ENCODE assay signal across 1 cellular context in the genomic region with DNA sequence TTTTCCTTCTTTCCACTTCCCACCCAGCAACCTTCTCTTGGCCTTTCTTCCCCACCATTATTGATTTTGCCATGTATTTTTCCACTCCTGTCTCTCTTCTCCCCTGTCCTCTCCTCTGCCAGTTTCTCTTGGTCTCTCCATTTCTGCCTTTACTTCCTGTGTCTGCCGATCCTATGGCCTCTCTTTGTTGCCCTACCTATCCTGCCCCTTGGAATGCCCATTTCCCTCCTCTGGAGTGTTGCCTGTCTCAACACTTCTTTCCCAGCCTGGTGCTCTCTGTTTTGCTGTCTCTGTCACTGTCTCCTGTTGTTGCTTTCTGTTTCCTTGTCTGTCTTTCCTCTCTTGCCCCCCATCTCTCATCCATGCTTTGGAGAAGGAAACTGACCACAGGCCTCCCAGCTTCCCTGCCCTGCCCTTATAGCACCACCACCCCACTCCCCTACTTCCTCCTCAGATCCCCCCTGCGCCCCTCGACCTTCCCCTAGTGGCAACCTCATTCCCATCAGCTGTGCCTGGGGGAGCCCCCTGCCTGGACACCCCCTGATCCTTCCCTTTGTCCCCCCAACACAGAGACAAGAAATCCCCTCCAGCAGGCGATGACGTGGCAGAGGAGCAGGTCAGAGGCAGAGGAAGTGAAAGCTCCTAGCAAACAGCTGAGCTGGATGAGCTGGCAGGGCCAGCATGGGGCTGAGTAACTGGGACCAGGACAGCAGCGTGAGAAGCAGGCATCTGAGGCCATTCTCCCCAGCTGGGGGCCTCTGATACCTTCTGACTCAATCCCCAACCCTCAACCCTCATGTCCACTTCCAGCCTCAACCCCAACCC.
TF ChIP-seq lines count a peak whose summit lies in the region.

No MANE protein-coding gene starts in this region.

TF ChIP-seq in GM12878, 131 proteins besides CTCF, POLR2A, EP300 and RAD21 (continues in another document):
- no peak for TF ChIP-seq NRF1 (conservative IDR thresholded peaks at IDR 0.05; ENCODE audit: low read depth, low read length)
- TF ChIP-seq CBX5 (IDR thresholded peaks at IDR 0.05; ENCODE audit: low read depth) = no peak
- TF ChIP-seq NFXL1 (IDR thresholded peaks at IDR 0.05; ENCODE audit: borderline replicate concordance) = no peak
- TF ChIP-seq, protein P1, sequence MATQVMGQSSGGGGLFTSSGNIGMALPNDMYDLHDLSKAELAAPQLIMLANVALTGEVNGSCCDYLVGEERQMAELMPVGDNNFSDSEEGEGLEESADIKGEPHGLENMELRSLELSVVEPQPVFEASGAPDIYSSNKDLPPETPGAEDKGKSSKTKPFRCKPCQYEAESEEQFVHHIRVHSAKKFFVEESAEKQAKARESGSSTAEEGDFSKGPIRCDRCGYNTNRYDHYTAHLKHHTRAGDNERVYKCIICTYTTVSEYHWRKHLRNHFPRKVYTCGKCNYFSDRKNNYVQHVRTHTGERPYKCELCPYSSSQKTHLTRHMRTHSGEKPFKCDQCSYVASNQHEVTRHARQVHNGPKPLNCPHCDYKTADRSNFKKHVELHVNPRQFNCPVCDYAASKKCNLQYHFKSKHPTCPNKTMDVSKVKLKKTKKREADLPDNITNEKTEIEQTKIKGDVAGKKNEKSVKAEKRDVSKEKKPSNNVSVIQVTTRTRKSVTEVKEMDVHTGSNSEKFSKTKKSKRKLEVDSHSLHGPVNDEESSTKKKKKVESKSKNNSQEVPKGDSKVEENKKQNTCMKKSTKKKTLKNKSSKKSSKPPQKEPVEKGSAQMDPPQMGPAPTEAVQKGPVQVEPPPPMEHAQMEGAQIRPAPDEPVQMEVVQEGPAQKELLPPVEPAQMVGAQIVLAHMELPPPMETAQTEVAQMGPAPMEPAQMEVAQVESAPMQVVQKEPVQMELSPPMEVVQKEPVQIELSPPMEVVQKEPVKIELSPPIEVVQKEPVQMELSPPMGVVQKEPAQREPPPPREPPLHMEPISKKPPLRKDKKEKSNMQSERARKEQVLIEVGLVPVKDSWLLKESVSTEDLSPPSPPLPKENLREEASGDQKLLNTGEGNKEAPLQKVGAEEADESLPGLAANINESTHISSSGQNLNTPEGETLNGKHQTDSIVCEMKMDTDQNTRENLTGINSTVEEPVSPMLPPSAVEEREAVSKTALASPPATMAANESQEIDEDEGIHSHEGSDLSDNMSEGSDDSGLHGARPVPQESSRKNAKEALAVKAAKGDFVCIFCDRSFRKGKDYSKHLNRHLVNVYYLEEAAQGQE (IDR thresholded peaks at IDR 0.05; ENCODE audit: low read depth, low read length) = no peak
- no peak for TF ChIP-seq CBFB (IDR thresholded peaks at IDR 0.05; ENCODE audit: low read depth)
- TF ChIP-seq RBBP5 (conservative IDR thresholded peaks at IDR 0.05) = no peak
- peak; percentile 36; the same call in 1 of the 2 replicates for TF ChIP-seq NR2C1 (IDR thresholded peaks at IDR 0.05)
- TF ChIP-seq TAF1 (IDR thresholded peaks at IDR 0.05; ENCODE audit: borderline replicate concordance, low read depth, low read length) = no peak
- TF ChIP-seq, protein P2, sequence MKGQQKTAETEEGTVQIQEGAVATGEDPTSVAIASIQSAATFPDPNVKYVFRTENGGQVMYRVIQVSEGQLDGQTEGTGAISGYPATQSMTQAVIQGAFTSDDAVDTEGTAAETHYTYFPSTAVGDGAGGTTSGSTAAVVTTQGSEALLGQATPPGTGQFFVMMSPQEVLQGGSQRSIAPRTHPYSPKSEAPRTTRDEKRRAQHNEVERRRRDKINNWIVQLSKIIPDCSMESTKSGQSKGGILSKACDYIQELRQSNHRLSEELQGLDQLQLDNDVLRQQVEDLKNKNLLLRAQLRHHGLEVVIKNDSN (IDR thresholded peaks at IDR 0.05; ENCODE audit: borderline replicate concordance, extremely low read length, insufficient read depth, low read depth, low read length) = no peak
- TF ChIP-seq, protein P3, sequence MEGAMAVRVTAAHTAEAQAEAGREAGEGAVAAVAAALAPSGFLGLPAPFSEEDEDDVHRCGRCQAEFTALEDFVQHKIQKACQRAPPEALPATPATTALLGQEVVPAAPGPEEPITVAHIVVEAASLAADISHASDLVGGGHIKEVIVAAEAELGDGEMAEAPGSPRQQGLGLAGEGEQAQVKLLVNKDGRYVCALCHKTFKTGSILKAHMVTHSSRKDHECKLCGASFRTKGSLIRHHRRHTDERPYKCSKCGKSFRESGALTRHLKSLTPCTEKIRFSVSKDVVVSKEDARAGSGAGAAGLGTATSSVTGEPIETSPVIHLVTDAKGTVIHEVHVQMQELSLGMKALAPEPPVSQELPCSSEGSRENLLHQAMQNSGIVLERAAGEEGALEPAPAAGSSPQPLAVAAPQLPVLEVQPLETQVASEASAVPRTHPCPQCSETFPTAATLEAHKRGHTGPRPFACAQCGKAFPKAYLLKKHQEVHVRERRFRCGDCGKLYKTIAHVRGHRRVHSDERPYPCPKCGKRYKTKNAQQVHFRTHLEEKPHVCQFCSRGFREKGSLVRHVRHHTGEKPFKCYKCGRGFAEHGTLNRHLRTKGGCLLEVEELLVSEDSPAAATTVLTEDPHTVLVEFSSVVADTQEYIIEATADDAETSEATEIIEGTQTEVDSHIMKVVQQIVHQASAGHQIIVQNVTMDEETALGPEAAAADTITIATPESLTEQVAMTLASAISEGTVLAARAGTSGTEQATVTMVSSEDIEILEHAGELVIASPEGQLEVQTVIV (IDR thresholded peaks at IDR 0.05; ENCODE audit: borderline replicate concordance, partially characterized antibody) = no peak
- TF ChIP-seq FOXM1 (IDR thresholded peaks at IDR 0.05; ENCODE audit: low read depth, low read length) = no peak
- TF ChIP-seq ZNF622 (IDR thresholded peaks at IDR 0.05) = no peak
- no peak for TF ChIP-seq GABPA (IDR thresholded peaks at IDR 0.05; ENCODE audit: low read depth)
- peak; percentile 47; the same call in 1 of the 2 replicates for TF ChIP-seq YY1 (IDR thresholded peaks at IDR 0.05; ENCODE audit: low read depth, low read length)
- TF ChIP-seq, protein P4, sequence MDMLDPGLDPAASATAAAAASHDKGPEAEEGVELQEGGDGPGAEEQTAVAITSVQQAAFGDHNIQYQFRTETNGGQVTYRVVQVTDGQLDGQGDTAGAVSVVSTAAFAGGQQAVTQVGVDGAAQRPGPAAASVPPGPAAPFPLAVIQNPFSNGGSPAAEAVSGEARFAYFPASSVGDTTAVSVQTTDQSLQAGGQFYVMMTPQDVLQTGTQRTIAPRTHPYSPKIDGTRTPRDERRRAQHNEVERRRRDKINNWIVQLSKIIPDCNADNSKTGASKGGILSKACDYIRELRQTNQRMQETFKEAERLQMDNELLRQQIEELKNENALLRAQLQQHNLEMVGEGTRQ (IDR thresholded peaks at IDR 0.05; ENCODE audit: borderline replicate concordance, low read depth, low read length) = no peak
- TF ChIP-seq CHD1 (IDR thresholded peaks at IDR 0.05; ENCODE audit: low read depth, low read length) = no peak
- peak; percentile 52 for TF ChIP-seq SP1 (IDR thresholded peaks at IDR 0.05; ENCODE audit: low read depth, low read length)
- no peak for TF ChIP-seq PML (IDR thresholded peaks at IDR 0.05; ENCODE audit: low read length)
- peak; percentile 61; the same call in 1 of the 2 replicates for TF ChIP-seq PAX5 (IDR thresholded peaks at IDR 0.05; ENCODE audit: borderline replicate concordance, low read depth, low read length)
- TF ChIP-seq, protein P5, sequence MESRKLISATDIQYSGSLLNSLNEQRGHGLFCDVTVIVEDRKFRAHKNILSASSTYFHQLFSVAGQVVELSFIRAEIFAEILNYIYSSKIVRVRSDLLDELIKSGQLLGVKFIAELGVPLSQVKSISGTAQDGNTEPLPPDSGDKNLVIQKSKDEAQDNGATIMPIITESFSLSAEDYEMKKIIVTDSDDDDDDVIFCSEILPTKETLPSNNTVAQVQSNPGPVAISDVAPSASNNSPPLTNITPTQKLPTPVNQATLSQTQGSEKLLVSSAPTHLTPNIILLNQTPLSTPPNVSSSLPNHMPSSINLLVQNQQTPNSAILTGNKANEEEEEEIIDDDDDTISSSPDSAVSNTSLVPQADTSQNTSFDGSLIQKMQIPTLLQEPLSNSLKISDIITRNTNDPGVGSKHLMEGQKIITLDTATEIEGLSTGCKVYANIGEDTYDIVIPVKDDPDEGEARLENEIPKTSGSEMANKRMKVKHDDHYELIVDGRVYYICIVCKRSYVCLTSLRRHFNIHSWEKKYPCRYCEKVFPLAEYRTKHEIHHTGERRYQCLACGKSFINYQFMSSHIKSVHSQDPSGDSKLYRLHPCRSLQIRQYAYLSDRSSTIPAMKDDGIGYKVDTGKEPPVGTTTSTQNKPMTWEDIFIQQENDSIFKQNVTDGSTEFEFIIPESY (IDR thresholded peaks at IDR 0.05) = no peak
- TF ChIP-seq HDGF (IDR thresholded peaks at IDR 0.05) = peak; percentile 94
- TF ChIP-seq, protein P6, sequence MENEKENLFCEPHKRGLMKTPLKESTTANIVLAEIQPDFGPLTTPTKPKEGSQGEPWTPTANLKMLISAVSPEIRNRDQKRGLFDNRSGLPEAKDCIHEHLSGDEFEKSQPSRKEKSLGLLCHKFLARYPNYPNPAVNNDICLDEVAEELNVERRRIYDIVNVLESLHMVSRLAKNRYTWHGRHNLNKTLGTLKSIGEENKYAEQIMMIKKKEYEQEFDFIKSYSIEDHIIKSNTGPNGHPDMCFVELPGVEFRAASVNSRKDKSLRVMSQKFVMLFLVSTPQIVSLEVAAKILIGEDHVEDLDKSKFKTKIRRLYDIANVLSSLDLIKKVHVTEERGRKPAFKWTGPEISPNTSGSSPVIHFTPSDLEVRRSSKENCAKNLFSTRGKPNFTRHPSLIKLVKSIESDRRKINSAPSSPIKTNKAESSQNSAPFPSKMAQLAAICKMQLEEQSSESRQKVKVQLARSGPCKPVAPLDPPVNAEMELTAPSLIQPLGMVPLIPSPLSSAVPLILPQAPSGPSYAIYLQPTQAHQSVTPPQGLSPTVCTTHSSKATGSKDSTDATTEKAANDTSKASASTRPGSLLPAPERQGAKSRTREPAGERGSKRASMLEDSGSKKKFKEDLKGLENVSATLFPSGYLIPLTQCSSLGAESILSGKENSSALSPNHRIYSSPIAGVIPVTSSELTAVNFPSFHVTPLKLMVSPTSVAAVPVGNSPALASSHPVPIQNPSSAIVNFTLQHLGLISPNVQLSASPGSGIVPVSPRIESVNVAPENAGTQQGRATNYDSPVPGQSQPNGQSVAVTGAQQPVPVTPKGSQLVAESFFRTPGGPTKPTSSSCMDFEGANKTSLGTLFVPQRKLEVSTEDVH (IDR thresholded peaks at IDR 0.05; ENCODE audit: low read depth, partially characterized antibody) = no peak
- TF ChIP-seq, protein P7, sequence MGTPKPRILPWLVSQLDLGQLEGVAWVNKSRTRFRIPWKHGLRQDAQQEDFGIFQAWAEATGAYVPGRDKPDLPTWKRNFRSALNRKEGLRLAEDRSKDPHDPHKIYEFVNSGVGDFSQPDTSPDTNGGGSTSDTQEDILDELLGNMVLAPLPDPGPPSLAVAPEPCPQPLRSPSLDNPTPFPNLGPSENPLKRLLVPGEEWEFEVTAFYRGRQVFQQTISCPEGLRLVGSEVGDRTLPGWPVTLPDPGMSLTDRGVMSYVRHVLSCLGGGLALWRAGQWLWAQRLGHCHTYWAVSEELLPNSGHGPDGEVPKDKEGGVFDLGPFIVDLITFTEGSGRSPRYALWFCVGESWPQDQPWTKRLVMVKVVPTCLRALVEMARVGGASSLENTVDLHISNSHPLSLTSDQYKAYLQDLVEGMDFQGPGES (IDR thresholded peaks at IDR 0.05) = no peak
- TF ChIP-seq ZNF274 (IDR thresholded peaks at IDR 0.05; ENCODE audit: insufficient read depth, insufficient read length) = no peak
- TF ChIP-seq NR2C2 (IDR thresholded peaks at IDR 0.05; ENCODE audit: borderline replicate concordance, control insufficient read depth, insufficient read length, low read depth) = no peak
- TF ChIP-seq RCOR1 (conservative IDR thresholded peaks at IDR 0.05; ENCODE audit: low read depth, low read length) = 0 out of 2 replicates have a peak, but pooled peaks have one; percentile 72
- TF ChIP-seq, protein P8, sequence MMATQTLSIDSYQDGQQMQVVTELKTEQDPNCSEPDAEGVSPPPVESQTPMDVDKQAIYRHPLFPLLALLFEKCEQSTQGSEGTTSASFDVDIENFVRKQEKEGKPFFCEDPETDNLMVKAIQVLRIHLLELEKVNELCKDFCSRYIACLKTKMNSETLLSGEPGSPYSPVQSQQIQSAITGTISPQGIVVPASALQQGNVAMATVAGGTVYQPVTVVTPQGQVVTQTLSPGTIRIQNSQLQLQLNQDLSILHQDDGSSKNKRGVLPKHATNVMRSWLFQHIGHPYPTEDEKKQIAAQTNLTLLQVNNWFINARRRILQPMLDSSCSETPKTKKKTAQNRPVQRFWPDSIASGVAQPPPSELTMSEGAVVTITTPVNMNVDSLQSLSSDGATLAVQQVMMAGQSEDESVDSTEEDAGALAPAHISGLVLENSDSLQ (IDR thresholded peaks at IDR 0.05) = peak; percentile 16; the same call in 1 of the 2 replicates
- no peak for TF ChIP-seq FOXK2 (IDR thresholded peaks at IDR 0.05)
- no peak for TF ChIP-seq HCFC1 (IDR thresholded peaks at IDR 0.05; ENCODE audit: low read length)
- TF ChIP-seq RUNX3 (IDR thresholded peaks at IDR 0.05; ENCODE audit: low read length) = peak; percentile 40; the same call in 1 of the 2 replicates
- no peak for TF ChIP-seq LARP7 (IDR thresholded peaks at IDR 0.05)
- TF ChIP-seq, protein P9, sequence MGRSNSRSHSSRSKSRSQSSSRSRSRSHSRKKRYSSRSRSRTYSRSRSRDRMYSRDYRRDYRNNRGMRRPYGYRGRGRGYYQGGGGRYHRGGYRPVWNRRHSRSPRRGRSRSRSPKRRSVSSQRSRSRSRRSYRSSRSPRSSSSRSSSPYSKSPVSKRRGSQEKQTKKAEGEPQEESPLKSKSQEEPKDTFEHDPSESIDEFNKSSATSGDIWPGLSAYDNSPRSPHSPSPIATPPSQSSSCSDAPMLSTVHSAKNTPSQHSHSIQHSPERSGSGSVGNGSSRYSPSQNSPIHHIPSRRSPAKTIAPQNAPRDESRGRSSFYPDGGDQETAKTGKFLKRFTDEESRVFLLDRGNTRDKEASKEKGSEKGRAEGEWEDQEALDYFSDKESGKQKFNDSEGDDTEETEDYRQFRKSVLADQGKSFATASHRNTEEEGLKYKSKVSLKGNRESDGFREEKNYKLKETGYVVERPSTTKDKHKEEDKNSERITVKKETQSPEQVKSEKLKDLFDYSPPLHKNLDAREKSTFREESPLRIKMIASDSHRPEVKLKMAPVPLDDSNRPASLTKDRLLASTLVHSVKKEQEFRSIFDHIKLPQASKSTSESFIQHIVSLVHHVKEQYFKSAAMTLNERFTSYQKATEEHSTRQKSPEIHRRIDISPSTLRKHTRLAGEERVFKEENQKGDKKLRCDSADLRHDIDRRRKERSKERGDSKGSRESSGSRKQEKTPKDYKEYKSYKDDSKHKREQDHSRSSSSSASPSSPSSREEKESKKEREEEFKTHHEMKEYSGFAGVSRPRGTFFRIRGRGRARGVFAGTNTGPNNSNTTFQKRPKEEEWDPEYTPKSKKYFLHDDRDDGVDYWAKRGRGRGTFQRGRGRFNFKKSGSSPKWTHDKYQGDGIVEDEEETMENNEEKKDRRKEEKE (IDR thresholded peaks at IDR 0.05) = no peak
- TF ChIP-seq SMC3 (IDR thresholded peaks at IDR 0.05; ENCODE audit: borderline replicate concordance, low read length) = no peak
- TF ChIP-seq MXI1 (IDR thresholded peaks at IDR 0.05; ENCODE audit: low read depth, low read length) = no peak
- no peak for TF ChIP-seq PAX8 (IDR thresholded peaks at IDR 0.05)
- TF ChIP-seq SUZ12 (IDR thresholded peaks at IDR 0.05; ENCODE audit: unreplicated experiment) = no peak
- no peak for TF ChIP-seq ZZZ3 (IDR thresholded peaks at IDR 0.05; ENCODE audit: control insufficient read depth, insufficient read length, low read depth)
